Comparison of ENCODE assay signal across 8 cellular contexts in the genomic region with DNA sequence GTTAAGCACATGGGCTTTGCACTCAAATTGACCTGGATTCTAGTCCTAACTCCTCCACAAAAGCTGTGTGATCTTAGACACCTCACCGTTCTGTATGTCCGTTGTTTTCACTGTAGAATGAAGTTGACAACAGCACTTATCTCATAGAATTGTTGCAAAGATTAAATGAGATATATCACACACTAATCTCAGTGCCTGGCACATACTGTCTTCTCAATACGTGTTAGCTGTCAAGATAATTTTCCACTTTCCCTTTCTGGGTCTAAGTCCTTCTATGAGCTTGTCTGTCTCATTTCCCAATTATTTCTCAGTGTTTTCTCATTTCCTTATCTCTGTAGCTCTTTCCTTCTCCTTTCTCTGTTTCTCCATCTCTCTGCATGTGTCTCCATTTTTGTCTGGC.
"Had no signal": no experiment of that assay in that cellular context is flagged by ENCODE, and none has a peak within 500 bp of the region (broad histone marks: within the 10 kb centered on the region; RNA-seq: fewer than 3 reads in every experiment).

No MANE protein-coding gene starts in this region.

- H3K9ac ChIP-seq: GM23248 had no signal

- H3K36me3 ChIP-seq: HAP-1 had no signal

- H3K4me1 ChIP-seq: HAP-1 had no signal

- H2AFZ ChIP-seq: GM23248, GM23338 had no signal

- H3K4me3 ChIP-seq: GM23248, GM23338, HAP-1 had no signal

- H3K27ac ChIP-seq: GM23248 had no signal

- H3K27ac Mint-ChIP-seq: GM23338, HFFc6 had no signal

- H3K4me3 Mint-ChIP-seq: GM23338, HFFc6 had no signal

- H3K9me3 ChIP-seq: HAP-1 had no signal

- H3K9me3 Mint-ChIP-seq: GM23338 had no signal

- DNase-seq: GM23248, GOT3, H7, HCEC 1CT, HFFc6 had no signal

- H3K4me2 ChIP-seq: GM23338 had no signal

- ATAC-seq: GM23338, HCT116 had no signal

- H3K4me1 Mint-ChIP-seq: GM23338 had no signal
